In the genomic region with DNA sequence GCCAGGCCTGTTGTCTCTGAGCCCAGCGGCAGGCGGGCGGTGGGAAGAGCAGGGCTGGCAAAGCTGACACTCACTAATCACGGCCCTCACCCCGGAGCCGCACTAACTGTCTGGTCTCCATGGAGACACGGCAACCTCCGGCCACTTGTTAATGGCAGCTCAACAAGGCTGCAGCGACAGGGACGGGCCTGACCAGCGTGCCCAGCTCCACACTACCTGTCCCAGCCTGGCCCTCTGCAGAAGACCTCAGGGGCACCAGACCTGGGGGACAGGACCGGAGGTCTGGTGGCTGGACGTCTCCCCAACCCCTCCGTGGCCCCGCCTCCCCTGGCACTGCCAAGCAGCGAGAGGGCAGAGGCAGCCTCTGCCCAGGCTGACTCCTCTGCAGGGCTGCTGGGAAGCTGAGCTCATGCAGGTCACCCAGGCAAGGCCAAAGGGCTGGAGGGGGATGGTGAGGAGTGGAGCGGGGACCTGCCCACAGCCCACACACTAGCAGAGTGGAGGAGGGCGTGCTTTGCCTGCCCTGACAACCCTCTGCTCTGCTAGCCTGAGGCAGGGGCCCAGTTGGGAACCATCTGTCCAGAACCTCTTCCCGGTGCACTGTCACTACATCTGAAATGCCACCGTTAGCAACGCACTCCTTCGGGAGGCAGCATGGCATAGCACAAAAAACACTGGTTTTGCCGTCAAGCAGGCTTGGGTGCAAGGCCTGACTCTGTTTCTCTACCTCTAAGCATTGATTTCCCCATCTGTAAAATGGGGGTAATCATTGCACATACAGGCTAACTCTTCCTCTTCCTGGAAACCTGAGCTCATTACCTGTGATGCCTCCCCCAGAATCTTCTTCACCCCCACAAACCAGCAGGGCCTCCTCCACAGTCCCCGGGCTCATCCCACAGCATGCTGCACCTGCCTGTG, we compare ENCODE assay signal across 9 cellular contexts. TPM values are rescaled to one million over a fixed set of nuclear protein-coding genes. Genes with fewer than 3 reads are reported as not detected.
DNase-seq lines count a peak whose midpoint lies in the region; ATAC-seq and TF ChIP-seq lines count a peak whose summit lies in the region.
"Had no signal": no experiment of that assay in that cellular context is flagged by ENCODE, and none has a peak within 500 bp of the region (broad histone marks: within the 10 kb centered on the region; RNA-seq: fewer than 3 reads in every experiment).

No MANE protein-coding gene starts in this region.

- H3K27ac ChIP-seq in Peyer's patch (peak overlapping the region in 2 of 4 donors; percentile 81 to 87), heart right ventricle (peak overlapping the region; percentile 34 to 87 (median 74))

- H3K27me3 ChIP-seq in Peyer's patch (no peaks in the 10 kb centered on the region), heart right ventricle (no peaks in the 10 kb centered on the region)

- peaks cover 0 to 70% (median 9%) of the 10 kb centered on the region in 4 donors for H3K4me1 ChIP-seq in Peyer's patch
- H3K4me1 ChIP-seq in heart right ventricle, result peaks cover 46 to 96% (median 73%) of the 10 kb centered on the region in 9 donors

- no peak overlapping the region for H3K4me3 Mint-ChIP-seq in progenitor cell of endocrine pancreas (ENCODE audit: low read depth)

- no peak overlapping the region for H3K27ac Mint-ChIP-seq in progenitor cell of endocrine pancreas

- H3K27me3 Mint-ChIP-seq in progenitor cell of endocrine pancreas, result no peaks in the 10 kb centered on the region

- DNase-seq in DMS79 treated with DMSO at 0.1 percent for 48 hours (lab: John Stamatoyannopoulos, UW), result peak; percentile 83
- peak in 2 of 3 donors; percentile 61 to 77 for DNase-seq in Peyer's patch
- DNase-seq in heart right ventricle, result peak in 1 of 2 donors; percentile 71
- peak; percentile 67 for DNase-seq in renal cortical epithelial cell (ENCODE audit: low read depth)
- DNase-seq in Kasumi-1 (lab: John Stamatoyannopoulos, UW), result no peak
- no peak for DNase-seq in progenitor cell of endocrine pancreas (ENCODE audit: low spot score, unreplicated experiment)
- DNase-seq in KG1 (lab: John Stamatoyannopoulos, UW), result no peak

- H3K4me1 Mint-ChIP-seq in progenitor cell of endocrine pancreas (ENCODE audit: low read depth), result peaks cover 37% of the 10 kb centered on the region

- WGBS in heart right ventricle, 2 donors, result 45 to 61% methylated on average over 24 of the region's 24 CpGs

- no peaks in the 10 kb centered on the region for H3K9me3 Mint-ChIP-seq in progenitor cell of endocrine pancreas (ENCODE audit: low read depth)

- TF ChIP-seq CTCF in Peyer's patch (IDR thresholded peaks at IDR 0.05) (no peak), heart right ventricle (IDR thresholded peaks at IDR 0.05) (peak in 1 of 9 donors; percentile 7), progenitor cell of endocrine pancreas (IDR thresholded peaks at IDR 0.05; ENCODE audit: unreplicated experiment) (no peak)

- no peaks in the 10 kb centered on the region for H3K9me3 ChIP-seq in Peyer's patch
- H3K9me3 ChIP-seq in heart right ventricle, result no peaks in the 10 kb centered on the region

- TF ChIP-seq POLR2A in Peyer's patch (IDR thresholded peaks at IDR 0.05), result peak in 1 of 2 donors; percentile 11

- peak in 6 of 8 donors; percentile 23 to 67 (median 46) for ATAC-seq in heart right ventricle
- ATAC-seq in activated CD4-positive, CD25-positive, alpha-beta regulatory T cell treated with anti-CD3 and anti-CD28 coated beads, Interleukin-2, amount 50 U/mL, for 24 hours, result no peak
- ATAC-seq: GM12878 had no signal

- intact Hi-C loops in heart right ventricle (cut with DNase I), result loop anchor here in 2 of 10 donors (1.0 to 10.0 kb wide), 2 partner anchors 49 to 85 kb away; a partner anchor contains a TSS

- H3K36me3 ChIP-seq in Peyer's patch (no peaks in the 10 kb centered on the region), heart right ventricle (no peaks in the 10 kb centered on the region)

- H3K36me3 Mint-ChIP-seq in progenitor cell of endocrine pancreas (ENCODE audit: insufficient read depth), result no peaks in the 10 kb centered on the region

- H3K4me3 ChIP-seq in Peyer's patch (peak overlapping the region in 1 of 4 donors; percentile 5), heart right ventricle (peak overlapping the region in 1 of 10 donors; percentile 9)
- H3K4me3 ChIP-seq: GM12878 had no signal

RNA-seq across cellular contexts. Expression of a gene that starts 29.6 kb away (rescaled TPM):
- total RNA-seq in Peyer's patch, result 10 to 100 TPM; 52.5 to 74.5 (median 57.5) TPM
- total RNA-seq in heart right ventricle, result 10 to 100 TPM; 41.2 to 75.4 (median 52.0) TPM
- 10 to 100 TPM; 19.6 to 24.8 TPM for polyA plus RNA-seq in heart right ventricle
- total RNA-seq in renal cortical epithelial cell, result 15.1 and 48.0 TPM in 2 replicates
- 74.6 and 76.9 TPM in 2 replicates for total RNA-seq in progenitor cell of endocrine pancreas

Comparison
In these comparisons a context has a peak if more than half of its experiments do, and no peak if none do; other contexts are left out.
1. DNase-seq: peak in DMS79 treated with DMSO at 0.1 percent for 48 hours (single experiment), Peyer's patch (2 of 3) and renal cortical epithelial cell (single experiment); none in Kasumi-1 (0 of 2), progenitor cell of endocrine pancreas (single experiment) and KG1 (single experiment).
2. ATAC-seq: peak in heart right ventricle (6 of 8); none in activated CD4-positive, CD25-positive, alpha-beta regulatory T cell treated with anti-CD3 and anti-CD28 coated beads, Interleukin-2, amount 50 U/mL, for 24 hours (0 of 2).